ENCODE assay signal across 9 cellular contexts in the genomic region with DNA sequence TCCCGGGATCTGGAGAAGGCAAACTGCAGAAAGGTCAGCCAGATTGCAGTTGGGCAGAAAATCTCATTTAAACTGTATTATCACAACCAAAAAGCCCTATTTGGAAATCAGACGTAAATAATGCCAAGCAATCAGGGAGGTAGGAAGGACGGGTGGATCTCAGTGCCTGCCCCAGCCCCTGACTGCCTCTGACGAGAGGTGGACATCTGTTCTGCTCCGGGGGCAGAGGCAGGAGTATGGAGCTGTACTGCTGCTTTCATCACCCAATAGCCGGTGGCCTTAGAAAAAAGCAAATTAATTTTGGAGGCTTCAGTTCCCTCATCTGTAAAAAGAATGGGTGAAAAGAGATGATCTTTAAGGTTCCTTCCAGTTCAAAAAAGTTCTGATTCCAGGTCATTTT.
"Had no signal": no experiment of that assay in that cellular context is flagged by ENCODE, and none has a peak within 500 bp of the region (broad histone marks: within the 10 kb centered on the region; RNA-seq: fewer than 3 reads in every experiment).

No MANE protein-coding gene starts in this region.

- H3K4me3 ChIP-seq: GM23248, GM23338, HAP-1 had no signal

- H3K9me3 ChIP-seq: HAP-1 had no signal

- H3K27ac Mint-ChIP-seq: GM23338, H9, HFFc6 had no signal

- DNase-seq: GM23248, GOT3, H7, H9, HCEC 1CT, HFFc6 had no signal

- H3K27ac ChIP-seq: GM23248 had no signal

- H3K36me3 ChIP-seq: HAP-1 had no signal

- H3K4me3 Mint-ChIP-seq: GM23338, H9, HFFc6 had no signal

- ATAC-seq: GM23338, HCT116 had no signal
